ENCODE assay signal across 8 cellular contexts in genomic region chr1:181089777-181090505, GRCh38. TPM values are rescaled to one million over a fixed set of nuclear protein-coding genes. Genes with fewer than 3 reads are reported as not detected.
DNase-seq lines count a peak whose midpoint lies in the region; ATAC-seq lines count a peak whose summit lies in the region.

No MANE protein-coding gene starts in this region.

- ATAC-seq in GM18498 (IDR thresholded peaks at IDR 0.05; ENCODE audit: unreplicated experiment) (peak; percentile 24), HG02852 (IDR thresholded peaks at IDR 0.05; ENCODE audit: unreplicated experiment) (peak; percentile 34)

- DNase-seq in NCI-H345 treated with DMSO at 0.1 percent for 48 hours (lab: John Stamatoyannopoulos, UW; ENCODE audit: unreplicated experiment) (peak; percentile 43), mesenteric fat pad (ENCODE audit: low spot score) (peak; percentile 92), DMS153 treated with DMSO at 0.1 percent for 48 hours (lab: John Stamatoyannopoulos, UW; ENCODE audit: unreplicated experiment) (no peak)
- peak; percentile 45 to 76 for DNase-seq in activated CD4-positive, alpha-beta T cell treated with anti-CD3 and anti-CD28 coated beads, Interleukin-2, amount 50 U/mL, for 24 hours (ENCODE audit: low read depth in 1 of 2, low spot score in 1 of 2)
- DNase-seq in effector CD4-positive, alpha-beta T cell = peak; percentile 78
- DNase-seq in stimulated activated CD8-positive, alpha-beta memory T cell treated with anti-CD3 and anti-CD28 coated beads, Interleukin-2, amount 100 ng/mL, for 1 hour (ENCODE audit: low read depth in 2 of 2) = peak; percentile 47 to 66

RNA-seq across cellular contexts. Expression of gene IER5, which starts 1.4 kb away (rescaled TPM):
- total RNA-seq in mesenteric fat pad = 9.9 TPM

RNA-seq across cellular contexts. Expression of gene MR1, which starts 56.2 kb away (rescaled TPM):
- 14.2 TPM for total RNA-seq in mesenteric fat pad
